Comparison of ENCODE assay signal across 14 cellular contexts in the genomic region with DNA sequence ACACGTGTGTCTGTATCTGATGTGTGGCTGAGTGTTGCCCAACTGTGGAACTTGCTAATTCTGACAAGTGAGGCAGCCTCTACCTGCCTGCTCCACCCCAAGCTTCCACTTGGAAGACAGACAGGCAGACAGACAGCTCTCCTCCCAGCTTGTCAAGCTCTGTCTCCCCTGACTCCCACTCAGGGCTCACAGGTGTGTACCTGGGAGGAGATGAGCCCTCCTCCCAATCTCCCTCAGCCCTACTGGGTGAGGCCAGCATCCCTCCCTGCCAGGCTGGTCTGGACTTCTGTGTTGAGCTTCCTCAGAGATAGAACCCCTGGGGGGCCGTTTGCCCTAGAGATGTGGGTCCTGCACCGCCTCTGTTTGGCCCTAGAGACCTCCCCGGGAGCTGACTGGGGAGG. TPM values are rescaled to one million over a fixed set of nuclear protein-coding genes. Genes with fewer than 3 reads are reported as not detected.
A peak's percentile ranks its signal among the peaks of the same experiment; 100 is the strongest.
DNase-seq lines count a peak whose midpoint lies in the region; ATAC-seq and TF ChIP-seq lines count a peak whose summit lies in the region.
"Had no signal": no experiment of that assay in that cellular context is flagged by ENCODE, and none has a peak within 500 bp of the region (broad histone marks: within the 10 kb centered on the region; RNA-seq: fewer than 3 reads in every experiment).

No MANE protein-coding gene starts in this region.

- no peak for TF ChIP-seq EP300 in suprapubic skin (IDR thresholded peaks at IDR 0.05)

- TF ChIP-seq CTCF in VCaP (conservative IDR thresholded peaks at IDR 0.05): no peak
- TF ChIP-seq CTCF in suprapubic skin (IDR thresholded peaks at IDR 0.05): no peak

- H3K36me3 ChIP-seq in iPS-15b (ENCODE audit: control insufficient read depth, insufficient read depth, low read length): no peaks in the 10 kb centered on the region
- H3K36me3 ChIP-seq in suprapubic skin: no peaks in the 10 kb centered on the region
- H3K36me3 ChIP-seq in aorta (ENCODE audit: control insufficient read depth in 1 of 2, insufficient read depth in 2 of 2, low read length in 1 of 2): no peaks in the 10 kb centered on the region

- no peak for DNase-seq in activated naive CD4-positive, alpha-beta T cell treated with Interleukin-2 at 50 U/mL for 16 hours
- DNase-seq in suprapubic skin (ENCODE audit: low spot score in 2 of 2): no peak
- no peak for DNase-seq in H4 (ENCODE audit: low spot score)
- no peak for DNase-seq in aorta
- DNase-seq: activated gamma-delta T cell; central memory CD4-positive, alpha-beta T cell; NCI-H2029 treated with DMSO at 0.1 percent for 48 hours; stimulated activated CD4-positive, alpha-beta T cell treated with anti-CD3 and anti-CD28 coated beads, Interleukin-2, amount 100 ng/mL, for 48 hours had no signal

- H3K9me3 Mint-ChIP-seq in activated naive CD4-positive, alpha-beta T cell treated with anti-CD3 and anti-CD28 coated beads, Interleukin-2, amount 50 U/mL, for 24 hours: no peaks in the 10 kb centered on the region

- H3K27me3 Mint-ChIP-seq in activated naive CD4-positive, alpha-beta T cell treated with anti-CD3 and anti-CD28 coated beads, Interleukin-2, amount 50 U/mL, for 24 hours: peaks cover 22% of the 10 kb centered on the region

- H3K4me3 Mint-ChIP-seq in activated naive CD4-positive, alpha-beta T cell treated with anti-CD3 and anti-CD28 coated beads, Interleukin-2, amount 50 U/mL, for 24 hours: peak overlapping the region; percentile 56

- peak overlapping the region; percentile 80 for H3K27ac ChIP-seq in VCaP
- peak overlapping the region; percentile 78 for H3K27ac ChIP-seq in suprapubic skin
- no peak overlapping the region for H3K27ac ChIP-seq in aorta (ENCODE audit: low read depth in 1 of 2, low read length in 2 of 2)
- H3K27ac ChIP-seq: HL-60 had no signal

- ATAC-seq in GM21717 (IDR thresholded peaks at IDR 0.05; ENCODE audit: unreplicated experiment): no peak
- ATAC-seq in aorta (ENCODE audit: low FRiP score): no peak

- no peaks in the 10 kb centered on the region for H3K9me3 ChIP-seq in iPS-15b (ENCODE audit: control insufficient read depth, insufficient read depth, low read length)
- H3K9me3 ChIP-seq in suprapubic skin: no peaks in the 10 kb centered on the region
- no peaks in the 10 kb centered on the region for H3K9me3 ChIP-seq in aorta (ENCODE audit: control insufficient read depth, low read length)

- peaks cover 9% of the 10 kb centered on the region for H3K4me1 ChIP-seq in iPS-15b (ENCODE audit: control insufficient read depth, insufficient read depth, low read length)
- H3K4me1 ChIP-seq in suprapubic skin: peaks cover 49% of the 10 kb centered on the region
- no peaks in the 10 kb centered on the region for H3K4me1 ChIP-seq in aorta (ENCODE audit: control insufficient read depth in 1 of 2, insufficient read depth in 2 of 2, low read length in 2 of 2)

- no peak overlapping the region for H3K27ac Mint-ChIP-seq in activated naive CD4-positive, alpha-beta T cell treated with anti-CD3 and anti-CD28 coated beads, Interleukin-2, amount 50 U/mL, for 24 hours

- H3K4me1 Mint-ChIP-seq in activated naive CD4-positive, alpha-beta T cell treated with anti-CD3 and anti-CD28 coated beads, Interleukin-2, amount 50 U/mL, for 24 hours: peaks cover 27% of the 10 kb centered on the region

- WGBS in suprapubic skin: 14% methylated on average over 1 of the region's 4 CpGs
- WGBS in aorta, 2 donors: 47 to 49% methylated on average over 4 of the region's 4 CpGs

- H3K36me3 Mint-ChIP-seq in activated naive CD4-positive, alpha-beta T cell treated with anti-CD3 and anti-CD28 coated beads, Interleukin-2, amount 50 U/mL, for 24 hours: no peaks in the 10 kb centered on the region

- TF ChIP-seq POLR2A in suprapubic skin (IDR thresholded peaks at IDR 0.05): no peak

- intact Hi-C loops in aorta (cut with DNase I): no loop called here

- H3K9ac ChIP-seq in iPS-15b (ENCODE audit: low read depth, low read length): no peak overlapping the region

- H3K27me3 ChIP-seq in iPS-15b (ENCODE audit: control insufficient read depth, insufficient read depth, low read length) (peaks cover 50% of the 10 kb centered on the region), suprapubic skin (peaks cover 67% of the 10 kb centered on the region), aorta (ENCODE audit: control insufficient read depth in 1 of 2, insufficient read depth in 2 of 2, low read length in 1 of 2) (no peaks in the 10 kb centered on the region)

- peak overlapping the region; percentile 5 for H3K4me3 ChIP-seq in iPS-15b (ENCODE audit: low read depth, low read length)
- H3K4me3 ChIP-seq in suprapubic skin: peak overlapping the region; percentile 42
- H3K4me3 ChIP-seq in aorta (ENCODE audit: low read length in 2 of 2): no peak overlapping the region

RNA-seq across cellular contexts. Expression of a gene that starts 1.0 kb away (rescaled TPM):
- total RNA-seq in suprapubic skin (1 to 10 TPM; 2.5 to 5.4 (median 4.5) TPM), aorta (not detected)
- total RNA-seq in H4 (2014; rRNA removed; shearing (Covaris generic)): not detected in 2 replicates
- polyA plus RNA-seq in aorta: not detected
- total RNA-seq: renal cortical epithelial cell had no signal

RNA-seq across cellular contexts. Expression of a gene that starts 41.5 kb away (rescaled TPM):
- total RNA-seq in suprapubic skin: 100 to 1,000 TPM; 170 to 234 (median 198) TPM
- 478 and 499 TPM in 2 replicates for total RNA-seq in H4 (2014; rRNA removed; shearing (Covaris generic))
- 100 to 1,000 TPM in 1 of 2 donors, 10 to 100 TPM in 1; 98.6 to 107 TPM for total RNA-seq in aorta
- polyA plus RNA-seq in aorta: 10 to 100 TPM; 31.8 to 74.8 TPM

Comparison
In these comparisons a context has a peak if more than half of its experiments do, and no peak if none do; other contexts are left out.
1. H3K27ac ChIP-seq: peak in VCaP (single experiment) and suprapubic skin (single experiment); none in aorta (0 of 2).
2. H3K4me3 ChIP-seq: peak in iPS-15b (single experiment) and suprapubic skin (single experiment); none in aorta (0 of 2).